9 cellular contexts compared by ENCODE assay signal in the genomic region with DNA sequence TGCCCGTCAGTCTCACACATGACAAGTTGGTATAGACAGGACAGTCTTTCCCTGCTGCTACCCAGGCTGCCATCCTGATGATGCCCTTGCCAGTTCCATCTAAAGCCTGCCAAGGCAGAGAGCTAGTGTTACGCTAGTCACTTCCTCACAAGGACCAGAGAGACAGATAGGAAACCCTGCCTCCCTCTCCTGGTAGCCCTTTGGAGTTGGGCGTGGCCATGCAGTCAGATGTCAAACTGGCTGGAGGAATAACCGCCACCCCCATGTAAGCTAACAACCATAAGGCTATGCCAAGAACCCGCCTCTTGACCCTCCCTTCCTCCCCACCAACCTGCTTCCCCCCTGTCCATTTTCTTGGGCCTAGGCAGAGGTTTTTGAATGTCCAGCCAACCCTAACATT. TPM values are rescaled to one million over a fixed set of nuclear protein-coding genes. Genes with fewer than 3 reads are reported as not detected.
DNase-seq lines count a peak whose midpoint lies in the region; ATAC-seq and TF ChIP-seq lines count a peak whose summit lies in the region.
"Had no signal": no experiment of that assay in that cellular context is flagged by ENCODE, and none has a peak within 500 bp of the region (broad histone marks: within the 10 kb centered on the region; RNA-seq: fewer than 3 reads in every experiment).

No MANE protein-coding gene starts in this region.

- DNase-seq in G401 (ENCODE audit: low spot score) (peak; percentile 32), PC-9 (no peak), NCI-H1436 treated with DMSO at 0.1 percent for 48 hours (lab: John Stamatoyannopoulos, UW) (no peak), NCI-H1436 (lab: John Stamatoyannopoulos, UW) (no peak), HCEC 1CT (no peak)
- DNase-seq: aorta had no signal

- no peak overlapping the region for H2AFZ ChIP-seq in PC-9

- peaks cover 5% of the 10 kb centered on the region; the same call in 1 of the 2 replicates for H3F3A ChIP-seq in PC-9 (ENCODE audit: insufficient read depth, low read depth)

- no peak for TF ChIP-seq CTCF in PC-9 (conservative IDR thresholded peaks at IDR 0.05)

- no TSS peak for BruUV-seq in PC-9 (replicated peaks; lab: Mats Ljungman, UMichigan)

- H3K9ac ChIP-seq in rectal smooth muscle tissue (ENCODE audit: low read length) = no peak overlapping the region

- H3K27ac ChIP-seq in PC-9 = no peak overlapping the region
- peak overlapping the region; percentile 11 to 16 for H3K27ac ChIP-seq in esophagus (ENCODE audit: low read depth in 2 of 2, low read length in 1 of 2)
- no peak overlapping the region for H3K27ac ChIP-seq in rectal smooth muscle tissue (ENCODE audit: low read depth, low read length)

- H4K20me1 ChIP-seq in PC-9 (ENCODE audit: insufficient read depth) = peaks cover 22% of the 10 kb centered on the region

- WGBS in esophagus, 2 donors = 37 to 51% methylated on average over 5 of the region's 5 CpGs

- in situ Hi-C loops in G401 (cut with HindIII; ENCODE audit: low sequenced_read_pairs) = loop anchor here (10.0 kb wide), 2 partner anchors 92 to 178 kb away; a partner anchor contains a TSS

- H3K4me3 ChIP-seq in PC-9 (peak overlapping the region; percentile 86; the same call in 1 of the 2 replicates), esophagus (ENCODE audit: low read depth in 1 of 2, low read length in 2 of 2) (peak overlapping the region in 1 of 2 donors; percentile 90), rectal smooth muscle tissue (ENCODE audit: low read length) (peak overlapping the region; percentile 11)

- peak overlapping the region; percentile 89 for H3K4me2 ChIP-seq in PC-9

- H3K9me2 ChIP-seq in PC-9 (ENCODE audit: insufficient read depth) = no peaks in the 10 kb centered on the region

- H3K4me1 ChIP-seq in PC-9 (replicated peaks; ENCODE audit: insufficient read depth) = peaks cover 30% of the 10 kb centered on the region
- peaks cover 21 to 27% of the 10 kb centered on the region in 2 donors for H3K4me1 ChIP-seq in esophagus (ENCODE audit: control insufficient read depth in 2 of 2, insufficient read depth in 2 of 2, low read length in 1 of 2)
- peaks cover 32% of the 10 kb centered on the region for H3K4me1 ChIP-seq in rectal smooth muscle tissue (ENCODE audit: control insufficient read depth, insufficient read depth, low read length)

- ATAC-seq in HG03521 (IDR thresholded peaks at IDR 0.05; ENCODE audit: unreplicated experiment) = no peak

- H3K9me3 ChIP-seq in PC-9 (ENCODE audit: insufficient read depth, low read depth) (no peaks in the 10 kb centered on the region), esophagus (ENCODE audit: control insufficient read depth in 2 of 2, insufficient read depth in 1 of 2, low read depth in 1 of 2, low read length in 1 of 2) (no peaks in the 10 kb centered on the region)

- CTCF ChIA-PET in PC-9 (lab: Charles Lee) = no interaction called here

- peaks cover 43% of the 10 kb centered on the region for H3K79me2 ChIP-seq in PC-9 (ENCODE audit: low read depth)

- intact Hi-C loops in PC-9 (cut with micrococcal nuclease; ENCODE audit: unreplicated experiment) = loop anchor here (5.0 kb wide), 1 partner anchor 1031 kb away; a partner anchor contains a TSS

- H3K36me3 ChIP-seq in PC-9 (ENCODE audit: low read depth) = 0 out of 2 replicates have a peak, but pooled peaks cover 4% of the 10 kb centered on the region
- peaks cover 17 to 43% of the 10 kb centered on the region in 2 donors for H3K36me3 ChIP-seq in esophagus (ENCODE audit: control insufficient read depth in 2 of 2, insufficient read depth in 2 of 2, low read length in 1 of 2)
- H3K36me3 ChIP-seq in rectal smooth muscle tissue (ENCODE audit: control insufficient read depth, insufficient read depth, low read length) = peaks cover 18% of the 10 kb centered on the region

- no peaks in the 10 kb centered on the region for H3K27me3 ChIP-seq in PC-9 (ENCODE audit: insufficient read depth, low read depth)
- no peaks in the 10 kb centered on the region for H3K27me3 ChIP-seq in esophagus (ENCODE audit: control insufficient read depth in 1 of 2, insufficient read depth in 2 of 2, low read length in 2 of 2)
- H3K27me3 ChIP-seq in rectal smooth muscle tissue (ENCODE audit: control insufficient read depth, insufficient read depth, low read length) = no peaks in the 10 kb centered on the region

- POLR2A ChIA-PET in PC-9 (lab: Charles Lee; ENCODE audit: unreplicated experiment) = no interaction called here

RNA-seq across cellular contexts. Expression of a gene that starts 2.8 kb away (rescaled TPM):
- 35.4 and 43.1 TPM in 2 replicates for total RNA-seq in G401 (2014; rRNA removed; shearing (Covaris generic))
- 35.2 and 43.5 TPM in 2 replicates for total RNA-seq in PC-9 (2021)
- polyA plus RNA-seq in esophagus = 10 to 100 TPM; 16.2 to 23.0 TPM

RNA-seq across cellular contexts. Expression of a gene that starts 5.9 kb away (rescaled TPM):
- 18.3 and 31.4 TPM in 2 replicates for total RNA-seq in G401 (2014; rRNA removed; shearing (Covaris generic))
- 15.7 and 19.3 TPM in 2 replicates for total RNA-seq in PC-9 (2021)
- polyA plus RNA-seq in esophagus = 10 to 100 TPM; 12.8 to 21.8 TPM

RNA-seq across cellular contexts. Expression of a gene that starts 6.0 kb away (rescaled TPM):
- total RNA-seq in G401 (2014; rRNA removed; shearing (Covaris generic)) = 26.7 and 27.3 TPM in 2 replicates
- total RNA-seq in PC-9 (2021) = 24.1 and 25.4 TPM in 2 replicates
- polyA plus RNA-seq in esophagus = 10 to 100 TPM; 14.9 to 16.4 TPM

RNA-seq across cellular contexts. Expression of a gene that starts 11.0 kb away (rescaled TPM):
- total RNA-seq in G401 (2014; rRNA removed; shearing (Covaris generic)) = 10.1 TPM in 1 of 2 replicates, not detected in the other
- total RNA-seq in PC-9 (2021) = 4.4 and 8.7 TPM in 2 replicates
- under 1 TPM; 0.29 to 0.35 TPM for polyA plus RNA-seq in esophagus

RNA-seq across cellular contexts. Expression of a gene that starts 15.9 kb away (rescaled TPM):
- 23.2 and 31.8 TPM in 2 replicates for total RNA-seq in G401 (2014; rRNA removed; shearing (Covaris generic))
- 15.9 and 17.7 TPM in 2 replicates for total RNA-seq in PC-9 (2021)
- 10 to 100 TPM; 15.0 to 20.3 TPM for polyA plus RNA-seq in esophagus

Comparison
In these comparisons a context has a peak if more than half of its experiments do, and no peak if none do; other contexts are left out.
1. H3K27ac ChIP-seq: peak in esophagus (2 of 2); none in PC-9 (single experiment) and rectal smooth muscle tissue (single experiment).